1 cellular context compared by ENCODE assay signal in the genomic region with DNA sequence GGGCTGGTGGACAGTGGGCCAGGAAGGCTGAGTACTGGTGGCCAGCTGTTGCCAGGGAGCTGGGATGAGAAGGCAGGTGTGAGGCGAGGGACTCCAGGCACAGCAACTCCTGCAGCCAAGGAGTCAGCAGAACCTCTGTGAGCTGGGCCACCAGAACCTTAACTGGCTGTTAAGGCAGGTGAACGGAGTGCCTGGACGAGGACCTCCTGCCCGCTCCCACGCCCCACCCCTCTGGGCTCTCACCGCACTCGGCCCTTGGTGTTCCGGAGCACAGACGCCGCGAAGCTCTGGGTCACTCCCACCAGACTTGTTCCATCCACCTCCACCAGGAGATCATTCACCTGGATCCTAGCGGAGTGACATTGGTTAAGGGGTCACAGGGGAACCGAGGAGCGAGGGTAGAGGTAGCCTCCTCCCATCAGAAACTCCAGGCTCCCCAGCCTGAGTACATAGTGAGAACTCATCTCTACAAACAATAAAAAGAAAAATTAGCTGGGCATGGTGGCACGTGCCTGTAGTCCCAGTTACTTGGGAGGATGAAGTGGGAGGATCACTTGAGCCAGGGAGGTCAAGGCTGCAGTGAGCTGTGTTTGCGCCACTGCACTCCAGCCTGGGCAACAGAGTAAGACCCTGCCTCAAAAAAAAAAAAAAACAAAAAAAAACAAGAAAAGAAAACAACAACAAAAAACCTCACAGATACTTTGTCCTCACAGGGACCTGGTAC.
TF ChIP-seq lines count a peak whose summit lies in the region.

No MANE protein-coding gene starts in this region.

TF ChIP-seq in SK-N-SH, 30 proteins besides CTCF, POLR2A, EP300 and RAD21:
- no peak for TF ChIP-seq MEF2A (IDR thresholded peaks at IDR 0.05; ENCODE audit: borderline replicate concordance, low read depth)
- TF ChIP-seq YY1 (IDR thresholded peaks at IDR 0.05; ENCODE audit: low read depth), result no peak
- no peak for TF ChIP-seq RXRA (IDR thresholded peaks at IDR 0.05; ENCODE audit: borderline replicate concordance, low read depth)
- TF ChIP-seq RFX5 (IDR thresholded peaks at IDR 0.05; ENCODE audit: low read length), result no peak
- no peak for TF ChIP-seq CHD2 (IDR thresholded peaks at IDR 0.05; ENCODE audit: low read length, partially characterized antibody)
- TF ChIP-seq FOXJ3 (CRISPR knock-in tag; IDR thresholded peaks at IDR 0.05), result no peak
- TF ChIP-seq, protein P1, sequence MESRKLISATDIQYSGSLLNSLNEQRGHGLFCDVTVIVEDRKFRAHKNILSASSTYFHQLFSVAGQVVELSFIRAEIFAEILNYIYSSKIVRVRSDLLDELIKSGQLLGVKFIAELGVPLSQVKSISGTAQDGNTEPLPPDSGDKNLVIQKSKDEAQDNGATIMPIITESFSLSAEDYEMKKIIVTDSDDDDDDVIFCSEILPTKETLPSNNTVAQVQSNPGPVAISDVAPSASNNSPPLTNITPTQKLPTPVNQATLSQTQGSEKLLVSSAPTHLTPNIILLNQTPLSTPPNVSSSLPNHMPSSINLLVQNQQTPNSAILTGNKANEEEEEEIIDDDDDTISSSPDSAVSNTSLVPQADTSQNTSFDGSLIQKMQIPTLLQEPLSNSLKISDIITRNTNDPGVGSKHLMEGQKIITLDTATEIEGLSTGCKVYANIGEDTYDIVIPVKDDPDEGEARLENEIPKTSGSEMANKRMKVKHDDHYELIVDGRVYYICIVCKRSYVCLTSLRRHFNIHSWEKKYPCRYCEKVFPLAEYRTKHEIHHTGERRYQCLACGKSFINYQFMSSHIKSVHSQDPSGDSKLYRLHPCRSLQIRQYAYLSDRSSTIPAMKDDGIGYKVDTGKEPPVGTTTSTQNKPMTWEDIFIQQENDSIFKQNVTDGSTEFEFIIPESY (IDR thresholded peaks at IDR 0.05; ENCODE audit: borderline replicate concordance, low read depth), result no peak
- TF ChIP-seq GABPA (IDR thresholded peaks at IDR 0.05; ENCODE audit: low read depth), result no peak
- TF ChIP-seq, protein P2, sequence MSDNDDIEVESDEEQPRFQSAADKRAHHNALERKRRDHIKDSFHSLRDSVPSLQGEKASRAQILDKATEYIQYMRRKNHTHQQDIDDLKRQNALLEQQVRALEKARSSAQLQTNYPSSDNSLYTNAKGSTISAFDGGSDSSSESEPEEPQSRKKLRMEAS (IDR thresholded peaks at IDR 0.05; ENCODE audit: low read depth), result no peak
TF ChIP-seq in SK-N-SH: peak in this region for 0.
